24 cellular contexts compared by ENCODE assay signal in the genomic region with DNA sequence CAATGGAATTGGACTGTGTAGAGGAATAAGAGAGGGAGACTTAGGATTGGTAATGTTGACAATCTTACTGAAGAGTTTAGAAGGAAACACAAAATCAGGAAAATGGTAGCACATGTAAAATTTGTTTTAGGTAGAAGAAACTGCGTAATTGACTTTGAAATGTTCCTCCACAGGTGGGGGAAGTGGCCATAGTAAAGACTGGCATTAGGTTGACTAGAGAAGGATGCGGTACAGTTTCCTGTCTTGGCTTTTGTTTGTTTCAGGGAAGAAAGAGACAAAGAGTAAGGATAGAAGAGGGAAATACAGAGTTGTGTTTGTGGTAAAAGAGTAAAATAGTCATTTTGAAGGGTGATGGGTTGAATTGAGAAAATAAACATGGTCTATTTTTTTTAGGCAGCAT.
"Had no signal": no experiment of that assay in that cellular context is flagged by ENCODE, and none has a peak within 500 bp of the region (broad histone marks: within the 10 kb centered on the region; RNA-seq: fewer than 3 reads in every experiment).

No MANE protein-coding gene starts in this region.

- H3K27ac ChIP-seq: adrenal gland, ascending aorta, colonic mucosa, dorsolateral prefrontal cortex, esophagus muscularis mucosa, gastroesophageal sphincter, heart left ventricle, pancreas, thoracic aorta, vagina had no signal

- H3K9me3 ChIP-seq: adrenal gland, ascending aorta, colonic mucosa, esophagus muscularis mucosa, gastroesophageal sphincter, heart left ventricle, pancreas, thoracic aorta, vagina had no signal

- H3K4me3 ChIP-seq: adrenal gland, ascending aorta, colonic mucosa, dorsolateral prefrontal cortex, esophagus muscularis mucosa, gastroesophageal sphincter, heart left ventricle, pancreas, thoracic aorta, vagina had no signal

- H3K36me3 ChIP-seq: adrenal gland, ascending aorta, colonic mucosa, esophagus muscularis mucosa, gastroesophageal sphincter, heart left ventricle, pancreas, thoracic aorta, vagina had no signal

- H3K4me1 ChIP-seq: adrenal gland, colonic mucosa, esophagus muscularis mucosa, gastroesophageal sphincter, heart left ventricle, pancreas, vagina had no signal

- ATAC-seq: activated CD4-positive, alpha-beta T cell treated with anti-CD3 and anti-CD28 coated beads for 36 hours; effector memory CD8-positive, alpha-beta T cell; gastroesophageal sphincter; heart left ventricle; left ventricle myocardium superior; pancreas; right cardiac atrium had no signal

- H3K27me3 ChIP-seq: adrenal gland, ascending aorta, colonic mucosa, dorsolateral prefrontal cortex, esophagus muscularis mucosa, gastroesophageal sphincter, heart left ventricle, pancreas, vagina had no signal

- DNase-seq: activated B cell treated with CpG ODN at 0.5 μM for 24 hours; activated CD4-positive, alpha-beta T cell treated with anti-CD3 and anti-CD28 coated beads for 36 hours; activated CD4-positive, alpha-beta T cell treated with anti-CD3 and anti-CD28 coated beads, Interleukin-2, amount 50 U/mL, for 4 hours; activated CD8-positive, alpha-beta memory T cell treated with anti-CD3 and anti-CD28 coated beads for 24 hours; activated CD8-positive, alpha-beta memory T cell treated with anti-CD3 and anti-CD28 coated beads, Interleukin-2, amount 50 U/mL, for 4 hours; activated naive CD4-positive, alpha-beta T cell; activated T-cell treated with anti-CD3 and anti-CD28 coated beads, Interleukin-2, amount 50 U/mL, for 24 hours; adrenal gland; colonic mucosa; dorsolateral prefrontal cortex; effector memory CD8-positive, alpha-beta T cell; heart left ventricle; left ventricle myocardium superior; pancreas; right cardiac atrium; stimulated activated CD4-positive, alpha-beta T cell treated with anti-CD3 and anti-CD28 coated beads, Interleukin-4, amount 100 ng/mL, for 24 hours; stimulated activated naive CD4-positive, alpha-beta T cell treated with Interleukin-2 at 50 U/mL for 16 hours; T-helper 9 cell had no signal

- FAIRE-seq: endothelial cell of umbilical vein, pancreas had no signal
